2 cellular contexts compared by ENCODE assay signal in the genomic region with DNA sequence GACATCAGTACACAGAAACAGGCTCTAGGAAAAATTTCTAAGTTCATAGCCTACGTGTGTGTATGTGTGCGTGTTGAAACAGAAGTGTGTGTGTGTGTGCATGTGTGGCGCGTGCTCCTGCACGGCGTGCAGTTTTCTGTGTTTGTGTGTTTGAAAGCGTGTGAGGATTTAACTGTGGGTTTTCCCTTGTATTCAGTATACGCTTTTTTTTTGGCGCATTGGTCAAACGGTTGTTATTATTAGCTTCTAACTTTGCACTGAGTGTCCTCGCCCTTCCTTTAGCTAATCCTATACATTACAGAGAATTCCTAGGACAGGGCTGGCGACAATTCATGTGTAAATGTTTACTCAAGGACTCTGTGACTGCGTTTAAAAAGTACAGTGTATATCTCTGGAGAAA.
TF ChIP-seq lines count a peak whose summit lies in the region.

No MANE protein-coding gene starts in this region.

TF ChIP-seq in HepG2, 621 proteins besides CTCF, POLR2A, EP300 and RAD21 (continues in another document):
- TF ChIP-seq ARID5B (CRISPR knock-in tag; IDR thresholded peaks at IDR 0.05) (peak; percentile 64; the same call in 1 of the 2 replicates), HBP1 (CRISPR knock-in tag; IDR thresholded peaks at IDR 0.05; ENCODE audit: low read depth) (no peak), ASH2L (IDR thresholded peaks at IDR 0.05; ENCODE audit: insufficient read length, low read depth, low read length) (no peak), ZNF747 (CRISPR knock-in tag; IDR thresholded peaks at IDR 0.05; ENCODE audit: borderline replicate concordance) (no peak), FOXA3 (CRISPR knock-in tag; IDR thresholded peaks at IDR 0.05) (peak; percentile 30), ERF (CRISPR knock-in tag; IDR thresholded peaks at IDR 0.05) (no peak), ZNF24 (IDR thresholded peaks at IDR 0.05) (no peak), U2AF2 (IDR thresholded peaks at IDR 0.05; ENCODE audit: low read depth, low read length) (no peak), SOX13 (IDR thresholded peaks at IDR 0.05) (no peak), SOX13 (CRISPR knock-in tag; conservative IDR thresholded peaks at IDR 0.05 in 1 of 2, IDR thresholded peaks at IDR 0.05 in 1 of 2) (peak in 1 of 2 experiments; percentile 44; a peak in 1 of 4 replicates), KDM2A (CRISPR knock-in tag; IDR thresholded peaks at IDR 0.05; ENCODE audit: borderline replicate concordance, low read depth) (peak; percentile 56; the same call in 1 of the 2 replicates)
- TF ChIP-seq, protein P1, sequence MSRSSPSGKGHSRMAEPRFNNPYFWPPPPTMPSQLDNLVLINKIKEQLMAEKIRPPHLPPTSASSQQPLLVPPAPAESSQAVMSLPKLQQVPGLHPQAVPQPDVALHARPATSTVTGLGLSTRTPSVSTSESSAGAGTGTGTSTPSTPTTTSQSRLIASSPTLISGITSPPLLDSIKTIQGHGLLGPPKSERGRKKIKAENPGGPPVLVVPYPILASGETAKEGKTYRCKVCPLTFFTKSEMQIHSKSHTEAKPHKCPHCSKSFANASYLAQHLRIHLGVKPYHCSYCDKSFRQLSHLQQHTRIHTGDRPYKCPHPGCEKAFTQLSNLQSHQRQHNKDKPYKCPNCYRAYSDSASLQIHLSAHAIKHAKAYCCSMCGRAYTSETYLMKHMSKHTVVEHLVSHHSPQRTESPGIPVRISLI (CRISPR knock-in tag; IDR thresholded peaks at IDR 0.05; ENCODE audit: borderline replicate concordance), result peak; percentile 68; the same call in 1 of the 2 replicates

TF ChIP-seq in endothelial cell of umbilical vein, 7 proteins besides CTCF, POLR2A, EP300 and RAD21:
- no peak for TF ChIP-seq EZH2 (IDR thresholded peaks at IDR 0.05; ENCODE audit: borderline replicate concordance, low read depth, low read length, severe bottlenecking)
